Comparison of ENCODE assay signal across 17 cellular contexts in genomic region chr15:51625236-51625635, GRCh38. TPM values are rescaled to one million over a fixed set of nuclear protein-coding genes. Genes with fewer than 3 reads are reported as not detected.
DNase-seq lines count a peak whose midpoint lies in the region; ATAC-seq and TF ChIP-seq lines count a peak whose summit lies in the region.
"Had no signal": no experiment of that assay in that cellular context is flagged by ENCODE, and none has a peak within 500 bp of the region (broad histone marks: within the 10 kb centered on the region; RNA-seq: fewer than 3 reads in every experiment).

No MANE protein-coding gene starts in this region.

- H3K9me3 Mint-ChIP-seq in CD14-positive monocyte = no peaks in the 10 kb centered on the region
- H3K9me3 Mint-ChIP-seq: activated T-cell treated with anti-CD3 and anti-CD28 coated beads, Interleukin-2, amount 50 U/mL, for 24 hours; mesothelial cell of epicardium had no signal

- H3K27me3 Mint-ChIP-seq in CD14-positive monocyte (ENCODE audit: low read depth in 3 of 3) = no peaks in the 10 kb centered on the region

- H3K14ac ChIP-seq in mesenchymal stem cell (ENCODE audit: low read length in 2 of 2) = no peak overlapping the region

- no peak overlapping the region for H4K91ac ChIP-seq in mesenchymal stem cell (ENCODE audit: low read length)

- intact Hi-C loops in CD14-positive monocyte (cut with micrococcal nuclease) = loop anchor here in 1 of 2 donors (10.0 kb wide), 2 partner anchors 110 to 390 kb away; partner anchors contain the start of genes LYSMD2 and MAPK6

- H3K79me1 ChIP-seq in mesenchymal stem cell (replicated peaks; ENCODE audit: low read length, poor library complexity, severe bottlenecking) = peaks cover 4% of the 10 kb centered on the region

- no peak overlapping the region for H3K27ac ChIP-seq in mesenchymal stem cell (ENCODE audit: low read length, poor library complexity, severe bottlenecking)
- H3K27ac ChIP-seq: ascending aorta, GM23248 had no signal

- no peak overlapping the region for H3K18ac ChIP-seq in mesenchymal stem cell (ENCODE audit: low read depth in 1 of 2, low read length in 2 of 2)

- peak overlapping the region; percentile 72 to 100 (median 87) for H3K27ac Mint-ChIP-seq in CD14-positive monocyte
- H3K27ac Mint-ChIP-seq: activated T-cell treated with anti-CD3 and anti-CD28 coated beads, Interleukin-2, amount 50 U/mL, for 24 hours; mesothelial cell of epicardium had no signal

- no peak for TF ChIP-seq CTCF in CD14-positive monocyte (IDR thresholded peaks at IDR 0.05)

- no peak overlapping the region for H3K4me3 Mint-ChIP-seq in CD14-positive monocyte
- H3K4me3 Mint-ChIP-seq: activated T-cell treated with anti-CD3 and anti-CD28 coated beads, Interleukin-2, amount 50 U/mL, for 24 hours; mesothelial cell of epicardium had no signal

- H3K36me3 ChIP-seq in mesenchymal stem cell (ENCODE audit: control insufficient read depth in 1 of 2, insufficient read depth in 2 of 2, low read depth in 1 of 2, low read length in 2 of 2) = no peaks in the 10 kb centered on the region
- H3K36me3 ChIP-seq: ascending aorta had no signal

- no peak overlapping the region for H3K9ac ChIP-seq in mesenchymal stem cell (ENCODE audit: low read length)
- H3K9ac ChIP-seq: GM23248 had no signal

- DNase-seq in CD14-positive monocyte (ENCODE audit: low spot score) (no peak), NOMO-1 (lab: John Stamatoyannopoulos, UW; ENCODE audit: unreplicated experiment in 2 of 2) (peak; percentile 64 to 84), NCI-H128 (lab: John Stamatoyannopoulos, UW; ENCODE audit: unreplicated experiment) (no peak), mesenchymal stem cell (no peak)
- DNase-seq in activated effector memory CD4-positive, alpha-beta T cell treated with Interleukin-2 at 50 U/mL for 16 hours = no peak
- DNase-seq: activated CD4-positive, CD25-positive, alpha-beta regulatory T cell treated with anti-CD3 and anti-CD28 coated beads, Interleukin-2, amount 50 U/mL, for 72 hours; activated T-cell treated with anti-CD3 and anti-CD28 coated beads, Interleukin-2, amount 50 U/mL, for 24 hours; effector CD8-positive, alpha-beta T cell; GM23248; NCI-H2029 treated with DMSO at 0.1 percent for 48 hours; posterior cingulate gyrus had no signal

- no peak overlapping the region for H3K4me2 ChIP-seq in mesenchymal stem cell (ENCODE audit: low read length, poor library complexity, severe bottlenecking)

- H3K36me3 Mint-ChIP-seq in CD14-positive monocyte = peaks cover 6 to 7% of the 10 kb centered on the region in 2 donors
- H3K36me3 Mint-ChIP-seq: mesothelial cell of epicardium had no signal

- peak; percentile 54 for ATAC-seq in GM18870 (IDR thresholded peaks at IDR 0.05; ENCODE audit: unreplicated experiment)
- ATAC-seq in HG02981 (IDR thresholded peaks at IDR 0.05; ENCODE audit: unreplicated experiment) = peak; percentile 43
- ATAC-seq in HG03469 (IDR thresholded peaks at IDR 0.05; ENCODE audit: unreplicated experiment) = no peak

- peaks cover 0 to 6% of the 10 kb centered on the region in 2 experiments for H3K27me3 ChIP-seq in mesenchymal stem cell (ENCODE audit: control insufficient read depth in 1 of 2, insufficient read depth in 1 of 2, low read length in 2 of 2)
- H3K27me3 ChIP-seq: ascending aorta had no signal

- H3K4ac ChIP-seq in mesenchymal stem cell (ENCODE audit: low read depth in 1 of 2, low read length in 2 of 2) = no peak overlapping the region

- H2AK5ac ChIP-seq in mesenchymal stem cell (ENCODE audit: low read length, severe bottlenecking) = no peak overlapping the region

- no peak overlapping the region for H2BK15ac ChIP-seq in mesenchymal stem cell (ENCODE audit: low read depth, poor library complexity, severe bottlenecking)

- H2AFZ ChIP-seq in mesenchymal stem cell (ENCODE audit: low read depth, low read length) = no peak overlapping the region
- H2AFZ ChIP-seq: GM23248 had no signal

- H4K8ac ChIP-seq in mesenchymal stem cell (ENCODE audit: low read length) = no peak overlapping the region

- no peak overlapping the region for H3K4me3 ChIP-seq in mesenchymal stem cell (ENCODE audit: insufficient read depth in 1 of 2, low read depth in 1 of 2, low read length in 2 of 2)
- H3K4me3 ChIP-seq: ascending aorta, GM23248 had no signal

- no peaks in the 10 kb centered on the region for H3K4me1 ChIP-seq in mesenchymal stem cell (ENCODE audit: control insufficient read depth, insufficient read depth, low read depth, low read length)

- H2BK120ac ChIP-seq in mesenchymal stem cell (ENCODE audit: low read depth, low read length) = no peak overlapping the region

- no peak overlapping the region for H3K23ac ChIP-seq in mesenchymal stem cell (ENCODE audit: low read length in 2 of 2)

- H3K4me1 Mint-ChIP-seq in CD14-positive monocyte = peaks cover 59% of the 10 kb centered on the region

- no peaks in the 10 kb centered on the region for H3K9me3 ChIP-seq in mesenchymal stem cell (ENCODE audit: control insufficient read depth, low read length)
- H3K9me3 ChIP-seq: ascending aorta had no signal

- no peak overlapping the region for H2BK5ac ChIP-seq in mesenchymal stem cell (ENCODE audit: low read depth, low read length, poor library complexity, severe bottlenecking)

- 40% methylated on average over 1 of the region's 1 CpG for WGBS in mesenchymal stem cell

- H2BK12ac ChIP-seq in mesenchymal stem cell (ENCODE audit: low read length in 2 of 2) = no peak overlapping the region

RNA-seq across cellular contexts. Expression of gene DMXL2, which starts 2.7 kb away (rescaled TPM):
- 10 to 100 TPM; 29.1 to 45.5 TPM for polyA plus RNA-seq in CD14-positive monocyte
- 15.0 TPM for polyA plus RNA-seq in mesenchymal stem cell (2013, experiment 1 of 2)
- polyA plus RNA-seq in mesenchymal stem cell (2013, experiment 2 of 2) = 15.3 TPM

RNA-seq across cellular contexts. Expression of gene SCG3, which starts 56.1 kb away (rescaled TPM):
- polyA plus RNA-seq in CD14-positive monocyte = not detected
- polyA plus RNA-seq in mesenchymal stem cell (2013, experiment 1 of 2) = 0.01 TPM
- 0.03 TPM for polyA plus RNA-seq in mesenchymal stem cell (2013, experiment 2 of 2)
- polyA plus RNA-seq: AG04450, GM23248 had no signal

Comparison
In these comparisons a context has a peak if more than half of its experiments do, and no peak if none do; other contexts are left out.
1. DNase-seq: peak in NOMO-1 (2 of 2); none in CD14-positive monocyte (single experiment), activated effector memory CD4-positive, alpha-beta T cell treated with Interleukin-2 at 50 U/mL for 16 hours (single experiment), NCI-H128 (single experiment) and mesenchymal stem cell (single experiment).